Comparison of ENCODE assay signal across 18 cellular contexts in the genomic region with DNA sequence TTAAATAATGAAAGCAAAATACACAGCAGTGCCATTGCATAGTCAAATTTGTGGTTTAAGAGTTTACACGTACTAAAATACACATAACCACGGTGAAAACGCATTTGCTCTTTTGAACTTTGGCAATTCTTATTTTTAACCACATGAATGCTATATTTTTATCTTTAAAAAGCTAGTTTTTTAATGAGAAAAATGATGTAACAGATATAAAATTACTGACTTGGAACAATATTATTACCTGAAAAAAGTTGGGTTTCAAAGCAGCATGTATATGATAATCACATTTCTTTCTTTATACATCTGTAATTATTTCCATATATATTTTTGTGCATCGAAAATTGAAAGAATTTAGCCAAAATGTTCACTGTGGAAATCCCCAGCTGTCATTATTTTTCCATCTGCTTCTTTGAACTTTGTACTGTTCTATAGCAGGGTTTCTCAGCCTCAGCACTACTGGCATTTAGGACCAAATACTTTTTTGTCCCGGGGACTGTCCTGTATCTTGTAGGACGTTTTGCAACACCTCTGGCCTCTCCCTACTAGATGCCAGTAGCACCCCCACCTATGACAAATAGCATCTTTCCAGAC.
DNase-seq lines count a peak whose midpoint lies in the region; ATAC-seq and TF ChIP-seq lines count a peak whose summit lies in the region.
"Had no signal": no experiment of that assay in that cellular context is flagged by ENCODE, and none has a peak within 500 bp of the region (broad histone marks: within the 10 kb centered on the region; RNA-seq: fewer than 3 reads in every experiment).

No MANE protein-coding gene starts in this region.

- DNase-seq in activated CD4-positive, CD25-positive, alpha-beta regulatory T cell (lab: John Stamatoyannopoulos, UW): no peak
- DNase-seq in adipocyte (ENCODE audit: low read depth) (peak; percentile 4), NCI-H2227 treated with DMSO at 0.1 percent for 48 hours (lab: John Stamatoyannopoulos, UW) (no peak), GM23338 (ENCODE audit: low spot score) (no peak)
- DNase-seq: Caco-2, gastrocnemius medialis, midbrain, NCI-H526, pancreas, RPMI8226, spleen, T1000 had no signal

- H3K27ac Mint-ChIP-seq in GM23338: no peak overlapping the region
- H3K27ac Mint-ChIP-seq: brain had no signal

- no peaks in the 10 kb centered on the region for H3F3A ChIP-seq in GM23338 (replicated peaks; ENCODE audit: low read depth)

- no peak overlapping the region for H3K4me2 ChIP-seq in GM23338

- no peak overlapping the region for H2AFZ ChIP-seq in GM23338

- no peaks in the 10 kb centered on the region for H3K27me3 ChIP-seq in adipocyte (replicated peaks; ENCODE audit: control insufficient read depth, insufficient read depth, low read length)
- H3K27me3 ChIP-seq in GM23338 (ENCODE audit: insufficient read depth): no peaks in the 10 kb centered on the region
- H3K27me3 ChIP-seq: gastrocnemius medialis, pancreas, tibial nerve had no signal

- no peaks in the 10 kb centered on the region for H3K9me2 ChIP-seq in GM23338 (ENCODE audit: insufficient read depth)

- no peak for TF ChIP-seq CTCF in GM23338 (conservative IDR thresholded peaks at IDR 0.05; ENCODE audit: low read depth in 2 of 2)

- no peaks in the 10 kb centered on the region for H3K36me3 Mint-ChIP-seq in GM23338 (ENCODE audit: low read depth)
- H3K36me3 Mint-ChIP-seq: brain had no signal

- H3K36me3 ChIP-seq in adipocyte (ENCODE audit: control insufficient read depth, insufficient read depth, low read length, severe bottlenecking) (no peaks in the 10 kb centered on the region), GM23338 (ENCODE audit: insufficient read depth) (no peaks in the 10 kb centered on the region)
- H3K36me3 ChIP-seq: gastrocnemius medialis, pancreas, spleen, tibial nerve had no signal

- H3K27ac ChIP-seq in GM23338 (ENCODE audit: low read depth): no peak overlapping the region
- H3K27ac ChIP-seq: gastrocnemius medialis, pancreas, spleen, tibial nerve had no signal

- H3K4me1 ChIP-seq in adipocyte (ENCODE audit: control insufficient read depth, insufficient read depth, low read length) (no peaks in the 10 kb centered on the region), GM23338 (ENCODE audit: insufficient read depth) (no peaks in the 10 kb centered on the region)
- H3K4me1 ChIP-seq: Caco-2, gastrocnemius medialis, pancreas, tibial nerve had no signal

- H3K9me3 Mint-ChIP-seq in GM23338: no peaks in the 10 kb centered on the region
- H3K9me3 Mint-ChIP-seq: brain had no signal

- H3K27me3 Mint-ChIP-seq in GM23338 (ENCODE audit: insufficient read depth, low read depth, poor library complexity): no peaks in the 10 kb centered on the region

- no peaks in the 10 kb centered on the region for H3K9me3 ChIP-seq in adipocyte (ENCODE audit: control insufficient read depth, low read length)
- H3K9me3 ChIP-seq: Caco-2, gastrocnemius medialis, pancreas, spleen, tibial nerve had no signal

- H3K9ac ChIP-seq in adipocyte (ENCODE audit: low read length): no peak overlapping the region

- peak; percentile 70 to 75 for ATAC-seq in activated CD4-positive, CD25-positive, alpha-beta regulatory T cell treated with anti-CD3 and anti-CD28 coated beads, Interleukin-2, amount 50 U/mL, for 24 hours
- ATAC-seq in GM18858 (IDR thresholded peaks at IDR 0.05; ENCODE audit: unreplicated experiment): peak; percentile 55
- peak; percentile 61 for ATAC-seq in HG03354 (IDR thresholded peaks at IDR 0.05; ENCODE audit: poor library complexity, severe bottlenecking, unreplicated experiment)
- ATAC-seq in HG02678 (IDR thresholded peaks at IDR 0.05; ENCODE audit: unreplicated experiment): no peak
- ATAC-seq in GM23338: no peak
- ATAC-seq: gastrocnemius medialis, pancreas had no signal

- H3K4me3 ChIP-seq in adipocyte (ENCODE audit: low read length): no peak overlapping the region
- no peak overlapping the region for H3K4me3 ChIP-seq in GM23338
- H3K4me3 ChIP-seq: gastrocnemius medialis, pancreas, spleen, tibial nerve had no signal

- H3K79me2 ChIP-seq in GM23338 (replicated peaks; ENCODE audit: insufficient read depth): no peaks in the 10 kb centered on the region

- no peaks in the 10 kb centered on the region for H4K20me1 ChIP-seq in GM23338 (replicated peaks; ENCODE audit: insufficient read depth)

- H3K4me1 Mint-ChIP-seq in GM23338: no peaks in the 10 kb centered on the region
- H3K4me1 Mint-ChIP-seq: brain had no signal

- H3K4me3 Mint-ChIP-seq in GM23338: no peak overlapping the region
- H3K4me3 Mint-ChIP-seq: brain had no signal

TF ChIP-seq in GM23338, 12 proteins besides CTCF, POLR2A, EP300 and RAD21 (continues in another document):
- TF ChIP-seq, protein P1, sequence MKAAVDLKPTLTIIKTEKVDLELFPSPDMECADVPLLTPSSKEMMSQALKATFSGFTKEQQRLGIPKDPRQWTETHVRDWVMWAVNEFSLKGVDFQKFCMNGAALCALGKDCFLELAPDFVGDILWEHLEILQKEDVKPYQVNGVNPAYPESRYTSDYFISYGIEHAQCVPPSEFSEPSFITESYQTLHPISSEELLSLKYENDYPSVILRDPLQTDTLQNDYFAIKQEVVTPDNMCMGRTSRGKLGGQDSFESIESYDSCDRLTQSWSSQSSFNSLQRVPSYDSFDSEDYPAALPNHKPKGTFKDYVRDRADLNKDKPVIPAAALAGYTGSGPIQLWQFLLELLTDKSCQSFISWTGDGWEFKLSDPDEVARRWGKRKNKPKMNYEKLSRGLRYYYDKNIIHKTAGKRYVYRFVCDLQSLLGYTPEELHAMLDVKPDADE (IDR thresholded peaks at IDR 0.05): no peak
- TF ChIP-seq ZNF331 (CRISPR knock-in tag; IDR thresholded peaks at IDR 0.05; ENCODE audit: low read depth): no peak
- TF ChIP-seq, protein P2, sequence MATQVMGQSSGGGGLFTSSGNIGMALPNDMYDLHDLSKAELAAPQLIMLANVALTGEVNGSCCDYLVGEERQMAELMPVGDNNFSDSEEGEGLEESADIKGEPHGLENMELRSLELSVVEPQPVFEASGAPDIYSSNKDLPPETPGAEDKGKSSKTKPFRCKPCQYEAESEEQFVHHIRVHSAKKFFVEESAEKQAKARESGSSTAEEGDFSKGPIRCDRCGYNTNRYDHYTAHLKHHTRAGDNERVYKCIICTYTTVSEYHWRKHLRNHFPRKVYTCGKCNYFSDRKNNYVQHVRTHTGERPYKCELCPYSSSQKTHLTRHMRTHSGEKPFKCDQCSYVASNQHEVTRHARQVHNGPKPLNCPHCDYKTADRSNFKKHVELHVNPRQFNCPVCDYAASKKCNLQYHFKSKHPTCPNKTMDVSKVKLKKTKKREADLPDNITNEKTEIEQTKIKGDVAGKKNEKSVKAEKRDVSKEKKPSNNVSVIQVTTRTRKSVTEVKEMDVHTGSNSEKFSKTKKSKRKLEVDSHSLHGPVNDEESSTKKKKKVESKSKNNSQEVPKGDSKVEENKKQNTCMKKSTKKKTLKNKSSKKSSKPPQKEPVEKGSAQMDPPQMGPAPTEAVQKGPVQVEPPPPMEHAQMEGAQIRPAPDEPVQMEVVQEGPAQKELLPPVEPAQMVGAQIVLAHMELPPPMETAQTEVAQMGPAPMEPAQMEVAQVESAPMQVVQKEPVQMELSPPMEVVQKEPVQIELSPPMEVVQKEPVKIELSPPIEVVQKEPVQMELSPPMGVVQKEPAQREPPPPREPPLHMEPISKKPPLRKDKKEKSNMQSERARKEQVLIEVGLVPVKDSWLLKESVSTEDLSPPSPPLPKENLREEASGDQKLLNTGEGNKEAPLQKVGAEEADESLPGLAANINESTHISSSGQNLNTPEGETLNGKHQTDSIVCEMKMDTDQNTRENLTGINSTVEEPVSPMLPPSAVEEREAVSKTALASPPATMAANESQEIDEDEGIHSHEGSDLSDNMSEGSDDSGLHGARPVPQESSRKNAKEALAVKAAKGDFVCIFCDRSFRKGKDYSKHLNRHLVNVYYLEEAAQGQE (IDR thresholded peaks at IDR 0.05; ENCODE audit: unreplicated experiment): no peak
- TF ChIP-seq POLR2AphosphoS5 (IDR thresholded peaks at IDR 0.05; ENCODE audit: low read depth): no peak
- no peak for TF ChIP-seq CREB1 (CRISPR knock-in tag; IDR thresholded peaks at IDR 0.05; ENCODE audit: low read depth)
- no peak for TF ChIP-seq EZH2phosphoT487 (IDR thresholded peaks at IDR 0.05; ENCODE audit: unreplicated experiment)
- TF ChIP-seq EZH2 (IDR thresholded peaks at IDR 0.05; ENCODE audit: low read depth, unreplicated experiment): no peak
- TF ChIP-seq JUNB (IDR thresholded peaks at IDR 0.05; ENCODE audit: unreplicated experiment): no peak

Comparison
In these comparisons a context has a peak if more than half of its experiments do, and no peak if none do; other contexts are left out.
1. ATAC-seq: peak in activated CD4-positive, CD25-positive, alpha-beta regulatory T cell treated with anti-CD3 and anti-CD28 coated beads, Interleukin-2, amount 50 U/mL, for 24 hours (2 of 2), GM18858 (single experiment) and HG03354 (single experiment); none in HG02678 (single experiment) and GM23338 (single experiment).